In the genomic region with DNA sequence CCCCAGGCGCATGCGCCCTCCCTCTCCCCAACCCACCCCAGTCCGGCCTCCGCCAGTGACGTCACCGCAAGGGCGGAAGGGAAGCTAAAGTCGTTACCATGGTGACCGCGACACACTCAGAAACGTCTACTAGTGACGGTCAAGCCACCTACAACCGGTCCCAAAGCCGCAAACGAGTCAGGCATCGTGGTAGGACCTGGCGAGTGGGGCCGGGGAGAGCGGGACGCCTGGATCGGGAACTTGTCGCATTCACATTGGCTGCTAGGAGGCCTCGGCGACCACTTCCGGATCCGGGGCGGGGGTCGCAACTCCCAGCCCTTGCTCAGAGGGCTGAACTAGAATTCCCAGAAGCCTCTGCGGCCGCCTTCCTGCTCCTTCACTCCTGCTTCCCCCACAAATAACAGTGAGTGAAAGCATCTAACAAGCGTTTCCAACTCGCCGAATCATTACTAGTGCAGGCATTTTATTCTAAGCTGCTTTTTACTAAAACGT, we compare ENCODE assay signal across 8 cellular contexts. TPM values are rescaled to one million over a fixed set of nuclear protein-coding genes. Genes with fewer than 3 reads are reported as not detected.
DNase-seq lines count a peak whose midpoint lies in the region; ATAC-seq and TF ChIP-seq lines count a peak whose summit lies in the region.

A gene with protein sequence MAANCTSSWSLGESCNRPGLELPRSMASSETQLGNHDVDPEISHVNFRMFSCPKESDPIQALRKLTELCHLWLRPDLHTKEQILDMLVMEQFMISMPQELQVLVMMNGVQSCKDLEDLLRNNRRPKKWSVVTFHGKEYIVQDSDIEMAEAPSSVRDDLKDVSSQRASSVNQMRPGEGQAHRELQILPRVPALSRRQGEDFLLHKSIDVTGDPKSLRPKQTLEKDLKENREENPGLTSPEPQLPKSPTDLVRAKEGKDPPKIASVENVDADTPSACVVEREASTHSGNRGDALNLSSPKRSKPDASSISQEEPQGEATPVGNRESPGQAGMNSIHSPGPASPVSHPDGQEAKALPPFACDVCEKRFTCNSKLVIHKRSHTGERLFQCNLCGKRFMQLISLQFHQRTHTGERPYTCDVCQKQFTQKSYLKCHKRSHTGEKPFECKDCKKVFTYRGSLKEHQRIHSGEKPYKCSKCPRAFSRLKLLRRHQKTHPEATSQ (minus strand): TSS at position 256 of the 492 bp plus-strand sequence. CDS start 89,793 bp downstream, outside the sequence.

- H3K4me3 Mint-ChIP-seq in CD14-positive monocyte = peak within 1 kb of the TSS; percentile 94 to 97

- ATAC-seq in GM19395 (IDR thresholded peaks at IDR 0.05; ENCODE audit: unreplicated experiment) (peak; percentile 77), HG03558 (IDR thresholded peaks at IDR 0.05; ENCODE audit: extremely low read depth, unreplicated experiment) (peak; percentile 39)

- intact Hi-C loops in CD14-positive monocyte (cut with micrococcal nuclease) = loop anchor here (2.0 to 5.0 kb wide), 2 partner anchors 42 to 194 kb away; a partner anchor contains a TSS

- peaks cover 51% of the 10 kb centered on the region for H3K4me1 Mint-ChIP-seq in CD14-positive monocyte

- no peak for TF ChIP-seq CTCF in CD14-positive monocyte (IDR thresholded peaks at IDR 0.05)

- peaks cover 0 to 1% (median 0%) of the 10 kb centered on the region in 3 donors for H3K27me3 Mint-ChIP-seq in CD14-positive monocyte (ENCODE audit: low read depth in 3 of 3)

- DNase-seq in CD14-positive monocyte (ENCODE audit: low spot score) (peak; percentile 97), NCI-H748 (lab: John Stamatoyannopoulos, UW; ENCODE audit: unreplicated experiment) (peak; percentile 98), cortex of kidney (lab: John Stamatoyannopoulos, UW) (peak; percentile 80), left kidney (ENCODE audit: low read depth, low spot score) (peak; percentile 99)
- DNase-seq in activated CD4-positive, alpha-beta T cell treated with anti-CD3 and anti-CD28 coated beads, Interleukin-2, amount 50 U/mL, for 1 hour = peak; percentile 98
- DNase-seq in stimulated activated CD4-positive, alpha-beta T cell treated with anti-CD3 and anti-CD28 coated beads, Interleukin-1b, Interleukin-23, amount 100 ng/mL, for 48 hours = peak; percentile 95

- peaks cover 23% of the 10 kb centered on the region in 2 donors for H3K36me3 Mint-ChIP-seq in CD14-positive monocyte

- peak within 1 kb of the TSS; percentile 96 to 99 (median 99) for H3K27ac Mint-ChIP-seq in CD14-positive monocyte

- peaks cover 0 to 2% (median 0%) of the 10 kb centered on the region in 7 donors for H3K9me3 Mint-ChIP-seq in CD14-positive monocyte

RNA-seq across cellular contexts. Expression of the gene that starts here (rescaled TPM):
- 1 to 10 TPM; 5.3 to 6.3 TPM for polyA plus RNA-seq in CD14-positive monocyte

Comparison
In these comparisons a context has a peak if more than half of its experiments do, and no peak if none do; other contexts are left out.
1. Peak in every context shown above with its lines: DNase-seq and ATAC-seq.